ENCODE assay signal across 8 cellular contexts in the genomic region with DNA sequence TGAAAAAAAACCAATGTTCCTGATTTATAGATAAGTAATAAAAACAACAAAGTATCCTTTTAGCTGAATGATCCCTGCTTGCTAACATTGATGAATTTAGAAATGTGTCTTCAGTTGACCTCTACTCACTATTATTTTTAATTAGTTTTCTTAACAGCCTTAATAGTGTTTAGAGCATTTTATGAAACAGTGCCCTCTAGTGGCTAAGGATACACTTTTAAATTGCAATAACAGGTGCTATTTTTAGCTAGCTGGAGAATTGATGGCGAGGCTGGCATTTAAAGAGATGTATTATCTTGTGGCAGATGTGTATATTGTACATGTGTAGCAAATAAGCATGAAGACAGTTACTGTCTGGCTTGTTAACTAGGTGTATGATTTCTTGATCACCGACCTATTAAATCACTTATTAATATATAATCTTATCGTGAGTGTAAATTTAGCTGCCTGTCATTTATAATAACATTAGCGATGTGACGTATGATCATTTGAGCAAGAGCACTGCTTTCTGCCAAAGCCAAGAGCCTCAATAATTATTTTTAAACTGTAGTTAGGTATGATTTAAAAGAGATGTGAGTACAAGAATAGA.
DNase-seq lines count a peak whose midpoint lies in the region; ATAC-seq, FAIRE-seq and TF ChIP-seq lines count a peak whose summit lies in the region.

No MANE protein-coding gene starts in this region.

- H3K9me2 ChIP-seq in Karpas-422 (replicated peaks; ENCODE audit: insufficient read depth, low read length): no peaks in the 10 kb centered on the region

- no peak for TF ChIP-seq POLR2A in stomach (IDR thresholded peaks at IDR 0.05)
- no peak for TF ChIP-seq POLR2A in GM12891 (IDR thresholded peaks at IDR 0.05; ENCODE audit: low read depth, low read length)

- no peaks in the 10 kb centered on the region for H4K20me1 ChIP-seq in Karpas-422 (ENCODE audit: insufficient read depth, low read depth, low read length)

- intact Hi-C loops in stomach (cut with DNase I; ENCODE audit: low total_unique reads): no loop called here

- no peak for FAIRE-seq in GM12891 (lab: Jason Lieb, UNC)

- TF ChIP-seq EP300 in stomach (IDR thresholded peaks at IDR 0.05): no peak

- H3K4me1 ChIP-seq in Karpas-422 (ENCODE audit: low read length) (no peaks in the 10 kb centered on the region), stomach (peaks cover 0 to 11% (median 0%) of the 10 kb centered on the region in 4 donors)

- H3K79me2 ChIP-seq in Karpas-422 (ENCODE audit: low read length): no peaks in the 10 kb centered on the region

- no peaks in the 10 kb centered on the region for H3K9me3 ChIP-seq in Karpas-422 (ENCODE audit: low read length)
- H3K9me3 ChIP-seq in stomach: peaks cover 0 to 16% (median 7%) of the 10 kb centered on the region in 4 donors

- H3K4me2 ChIP-seq in Karpas-422 (ENCODE audit: low read depth, low read length, poor library complexity, severe bottlenecking): no peak overlapping the region

- WGBS in stomach, 5 donors: 49 to 56% (median 51%) methylated on average over 5 of the region's 5 CpGs

- H2AFZ ChIP-seq in Karpas-422 (ENCODE audit: low read length): no peak overlapping the region

- H3K27ac ChIP-seq in Karpas-422 (ENCODE audit: low read length) (no peak overlapping the region), stomach (no peak overlapping the region)

- no peak overlapping the region for H3K9ac ChIP-seq in Karpas-422 (ENCODE audit: low read length)

- ATAC-seq in HG02840 (IDR thresholded peaks at IDR 0.05; ENCODE audit: low FRiP score, unreplicated experiment) (no peak), HG02973 (IDR thresholded peaks at IDR 0.05; ENCODE audit: unreplicated experiment) (no peak)

- peak; percentile 47 for TF ChIP-seq CTCF in GM10266 (IDR thresholded peaks at IDR 0.05; ENCODE audit: control insufficient read depth, insufficient read depth, low read depth, missing control alignments)
- peak in 4 of 7 experiments; percentile 40 to 59 (median 42) for TF ChIP-seq CTCF in stomach (IDR thresholded peaks at IDR 0.05)

- DNase-seq in GM10266 (ENCODE audit: extremely low spot score): peak; percentile 11
- peak; percentile 85 for DNase-seq in Karpas-422
- peak; percentile 66 for DNase-seq in RKO (ENCODE audit: low spot score)
- peak; percentile 11 for DNase-seq in foreskin melanocyte
- DNase-seq in stomach: no peak
- no peak for DNase-seq in GM12891 (ENCODE audit: insufficient read length, low spot score)

- H3K27me3 ChIP-seq in Karpas-422 (ENCODE audit: low read length) (no peaks in the 10 kb centered on the region), stomach (no peaks in the 10 kb centered on the region)

- H3K4me3 ChIP-seq in Karpas-422 (ENCODE audit: low read length) (no peak overlapping the region), stomach (no peak overlapping the region)

- H3K36me3 ChIP-seq in Karpas-422 (ENCODE audit: insufficient read depth, low read length): no peaks in the 10 kb centered on the region
- no peaks in the 10 kb centered on the region for H3K36me3 ChIP-seq in stomach

TF ChIP-seq in GM12891, 5 proteins besides CTCF, POLR2A, EP300 and RAD21:
- no peak for TF ChIP-seq POU2F2 (IDR thresholded peaks at IDR 0.05; ENCODE audit: low read depth, low read length)
- TF ChIP-seq POLR2AphosphoS5 (IDR thresholded peaks at IDR 0.05; ENCODE audit: low read depth, low read length): no peak
- no peak for TF ChIP-seq PAX5 (IDR thresholded peaks at IDR 0.05; ENCODE audit: insufficient read depth, low read length, severe bottlenecking)
- TF ChIP-seq TAF1 (IDR thresholded peaks at IDR 0.05; ENCODE audit: low read depth, low read length): no peak
- no peak for TF ChIP-seq SPI1 (IDR thresholded peaks at IDR 0.05; ENCODE audit: low read depth, low read length)
TF ChIP-seq in GM12891: peak in this region for 0.

Comparison
In these comparisons a context has a peak if more than half of its experiments do, and no peak if none do; other contexts are left out.
1. DNase-seq: peak in GM10266 (single experiment), Karpas-422 (single experiment), RKO (single experiment) and foreskin melanocyte (single experiment); none in stomach (single experiment) and GM12891 (single experiment).